Comparison of ENCODE assay signal across 21 cellular contexts in genomic region chr6:137471497-137471896, GRCh38. TPM values are rescaled to one million over a fixed set of nuclear protein-coding genes. Genes with fewer than 3 reads are reported as not detected.
DNase-seq lines count a peak whose midpoint lies in the region; FAIRE-seq and TF ChIP-seq lines count a peak whose summit lies in the region.
"Had no signal": no experiment of that assay in that cellular context is flagged by ENCODE, and none has a peak within 500 bp of the region (broad histone marks: within the 10 kb centered on the region; RNA-seq: fewer than 3 reads in every experiment).

No MANE protein-coding gene starts in this region.

- peaks cover 0 to 6% (median 0%) of the 10 kb centered on the region in 5 experiments for H3K9me3 Mint-ChIP-seq in brain

- H3K4me3 ChIP-seq in KMS-11 (IDR thresholded peaks at IDR 0.05; ENCODE audit: insufficient read depth, low read depth, low read length) (no peak overlapping the region), small intestine (ENCODE audit: low read depth in 1 of 2, low read length in 2 of 2) (no peak overlapping the region)
- H3K4me3 ChIP-seq: PC-9, SJCRH30 had no signal

- H3K27ac ChIP-seq in KMS-11: peak overlapping the region; percentile 27; the same call in 1 of the 2 replicates
- no peak overlapping the region for H3K27ac ChIP-seq in small intestine (ENCODE audit: low read depth in 1 of 2, low read length in 1 of 2)
- H3K27ac ChIP-seq: 22Rv1, PC-9, SJCRH30 had no signal

- H3K4me3 Mint-ChIP-seq in brain: peak overlapping the region in 2 of 5 experiments; percentile 16 to 57

- H3K36me3 Mint-ChIP-seq in brain: no peaks in the 10 kb centered on the region

- H3K27ac Mint-ChIP-seq in brain: peak overlapping the region in 3 of 5 experiments; percentile 39 to 69 (median 64)

- H3K4me1 ChIP-seq in KMS-11 (ENCODE audit: low read depth, poor library complexity, severe bottlenecking) (peaks cover 36% of the 10 kb centered on the region), small intestine (ENCODE audit: control insufficient read depth in 2 of 2, insufficient read depth in 1 of 2, low read depth in 1 of 2, low read length in 1 of 2) (no peaks in the 10 kb centered on the region)
- H3K4me1 ChIP-seq: SJCRH30 had no signal

- no peak overlapping the region for H3K9ac ChIP-seq in KMS-11

- WGBS in small intestine, 3 donors: 72 to 79% (median 74%) methylated on average over 5 of the region's 5 CpGs

- H3K79me2 ChIP-seq in KMS-11 (ENCODE audit: insufficient read depth, low read depth): no peaks in the 10 kb centered on the region

- H3K36me3 ChIP-seq in KMS-11 (ENCODE audit: insufficient read depth): no peaks in the 10 kb centered on the region
- no peaks in the 10 kb centered on the region for H3K36me3 ChIP-seq in small intestine (ENCODE audit: control insufficient read depth in 2 of 2, insufficient read depth in 2 of 2, low read length in 2 of 2)
- H3K36me3 ChIP-seq: SJCRH30 had no signal

- H2AFZ ChIP-seq in KMS-11 (ENCODE audit: low read depth): peak overlapping the region; percentile 27; the same call in 1 of the 2 replicates
- H2AFZ ChIP-seq: PC-9 had no signal

- H3K27me3 Mint-ChIP-seq in brain: peaks cover 6% of the 10 kb centered on the region

- H3K27me3 ChIP-seq in KMS-11 (ENCODE audit: insufficient read depth, low read depth) (no peaks in the 10 kb centered on the region), small intestine (ENCODE audit: control insufficient read depth in 2 of 2, insufficient read depth in 2 of 2, low read length in 2 of 2) (no peaks in the 10 kb centered on the region)
- H3K27me3 ChIP-seq: SJCRH30 had no signal

- no peak for FAIRE-seq in small intestine (lab: Jason Lieb, UNC)
- FAIRE-seq: GM12891, GM18507 had no signal

- H4K20me1 ChIP-seq in KMS-11 (ENCODE audit: insufficient read depth): no peaks in the 10 kb centered on the region

- peaks cover 37% of the 10 kb centered on the region for H3K4me1 Mint-ChIP-seq in brain

- peak overlapping the region; percentile 42 for H3K4me2 ChIP-seq in KMS-11
- H3K4me2 ChIP-seq: PC-9 had no signal

- DNase-seq in DMS 273 (lab: John Stamatoyannopoulos, UW; ENCODE audit: unreplicated experiment): peak; percentile 66
- DNase-seq in DMS 273 treated with DMSO at 0.1 percent for 48 hours (lab: John Stamatoyannopoulos, UW): no peak
- peak; percentile 6 for DNase-seq in midbrain (lab: John Stamatoyannopoulos, UW)
- no peak for DNase-seq in mesenteric fat pad (ENCODE audit: low spot score)
- DNase-seq in small intestine: no peak
- no peak for DNase-seq in stimulated activated CD4-positive, alpha-beta T cell treated with anti-CD3 and anti-CD28 coated beads, Interleukin-1b, Interleukin-23, amount 100 ng/mL, for 48 hours
- DNase-seq: AML-193, GOT3, KBM-7, MV-4-11, NCI-H1417 treated with DMSO at 0.1 percent for 48 hours, NCI-H510A treated with DMSO at 0.1 percent for 48 hours, PC-9, SJCRH30 had no signal

- no peaks in the 10 kb centered on the region for H3K9me3 ChIP-seq in small intestine (ENCODE audit: control insufficient read depth, low read depth)
- H3K9me3 ChIP-seq: SJCRH30 had no signal

- no peak for TF ChIP-seq CTCF in KMS-11 (conservative IDR thresholded peaks at IDR 0.05; ENCODE audit: low read depth, low read length)
- TF ChIP-seq CTCF in brain (conservative IDR thresholded peaks at IDR 0.05): no peak

RNA-seq across cellular contexts. Expression of gene OLIG3, which starts 22.7 kb away (rescaled TPM):
- polyA plus RNA-seq in brain (ENCODE audit: insufficient read depth, low read depth, low replicate concordance) (not detected), small intestine (not detected)
- not detected for total RNA-seq in mesenteric fat pad
- total RNA-seq: Daoy, HepG2, PC-9, SJCRH30 had no signal
- polyA plus RNA-seq: HepG2 had no signal

Comparison
In these comparisons a context has a peak if more than half of its experiments do, and no peak if none do; other contexts are left out.
1. DNase-seq: peak in DMS 273 (single experiment) and midbrain (single experiment); none in DMS 273 treated with DMSO at 0.1 percent for 48 hours (single experiment), mesenteric fat pad (single experiment), small intestine (single experiment) and stimulated activated CD4-positive, alpha-beta T cell treated with anti-CD3 and anti-CD28 coated beads, Interleukin-1b, Interleukin-23, amount 100 ng/mL, for 48 hours (single experiment).